Comparison of ENCODE assay signal across 8 cellular contexts in the genomic region with DNA sequence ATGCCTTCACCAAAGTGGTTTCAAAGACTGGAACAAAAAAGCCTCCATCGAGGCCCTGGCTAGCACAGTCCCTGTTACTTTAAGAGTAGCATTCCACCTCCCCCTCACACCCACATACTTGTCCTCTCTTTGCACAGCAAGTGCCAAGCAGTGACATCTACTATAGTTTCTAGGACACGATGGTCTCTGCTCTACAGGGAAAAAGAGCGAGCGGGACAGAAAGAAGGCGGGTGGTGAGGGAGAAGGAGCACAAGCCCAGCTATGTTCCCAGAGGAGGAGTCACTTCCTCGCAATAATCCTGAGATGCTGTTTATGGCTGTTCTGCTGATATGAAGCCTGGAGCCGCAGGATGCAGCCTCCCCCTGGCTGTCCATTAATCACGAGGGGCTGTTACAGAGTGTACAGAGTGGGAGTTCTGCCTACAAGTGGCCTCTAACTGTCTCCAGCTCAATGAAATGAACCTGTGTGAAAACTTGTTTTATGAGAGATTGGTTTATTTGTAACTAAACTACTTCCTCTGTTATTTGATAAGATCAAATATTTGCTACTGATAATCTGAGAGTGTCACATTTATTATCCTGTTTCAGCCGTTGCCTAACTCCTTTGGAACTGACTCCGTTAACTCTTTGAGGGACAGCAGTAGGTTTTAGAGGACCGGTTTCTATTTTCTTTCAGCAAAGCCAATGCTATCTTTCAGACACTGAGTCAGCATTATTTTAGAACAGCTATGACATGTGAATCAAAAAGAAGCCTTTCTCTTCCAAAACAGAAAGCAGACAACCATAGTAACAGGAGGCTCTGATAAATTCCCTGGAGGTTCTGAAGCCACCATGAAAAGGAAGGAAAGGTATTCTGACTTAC.
A peak's percentile ranks its signal among the peaks of the same experiment; 100 is the strongest.
DNase-seq lines count a peak whose midpoint lies in the region; ATAC-seq, FAIRE-seq and TF ChIP-seq lines count a peak whose summit lies in the region.

No MANE protein-coding gene starts in this region.

- H3K9me2 ChIP-seq in GM23248 (ENCODE audit: insufficient read depth) = no peaks in the 10 kb centered on the region

- H3K27ac ChIP-seq in GM23248 (peak overlapping the region; percentile 50), heart right ventricle (peak overlapping the region; percentile 76 to 93 (median 86)), prostate gland (peak overlapping the region in 1 of 2 donors; percentile 52)

- H3K27ac Mint-ChIP-seq in WTC11 = no peak overlapping the region

- H3K79me2 ChIP-seq in GM23248 (ENCODE audit: insufficient read depth) = no peaks in the 10 kb centered on the region

- H3K36me3 ChIP-seq in GM23248 (ENCODE audit: low read depth) (no peaks in the 10 kb centered on the region), heart right ventricle (no peaks in the 10 kb centered on the region), prostate gland (no peaks in the 10 kb centered on the region)

- POLR2A ChIA-PET in WTC11 (lab: Charles Lee) = no interaction called here

- H2AFZ ChIP-seq in GM23248 = peak overlapping the region; percentile 93

- CTCF ChIA-PET in WTC11 (lab: Charles Lee) = interaction anchor here (0.5 kb wide), 1 partner anchor 83 kb away, joined by 3 read pairs; no protein-coding TSS in a partner anchor

- H3F3A ChIP-seq in GM23248 (ENCODE audit: insufficient read depth) = peaks cover 9% of the 10 kb centered on the region; the same call in 1 of the 2 replicates

- in situ Hi-C loops in GM23248 (cut with MboI) = no loop called here

- peak; percentile 76 for ATAC-seq in WTC11
- peak; percentile 83 to 97 (median 91) for ATAC-seq in heart right ventricle
- no peak for ATAC-seq in GM19328 (IDR thresholded peaks at IDR 0.05; ENCODE audit: unreplicated experiment)

- no peak for TF ChIP-seq CTCF in WTC11 (IDR thresholded peaks at IDR 0.05)
- peak in 3 of 9 donors; percentile 12 to 24 (median 23) for TF ChIP-seq CTCF in heart right ventricle (IDR thresholded peaks at IDR 0.05)
- no peak for TF ChIP-seq CTCF in prostate gland (IDR thresholded peaks at IDR 0.05)

- no peak for TF ChIP-seq POLR2A in prostate gland (IDR thresholded peaks at IDR 0.05)
- TF ChIP-seq POLR2A in GM12892 (IDR thresholded peaks at IDR 0.05; ENCODE audit: low read depth, low read length) = no peak

- peaks cover 47% of the 10 kb centered on the region for H3K4me1 Mint-ChIP-seq in WTC11

- no peaks in the 10 kb centered on the region for H3K36me3 Mint-ChIP-seq in WTC11

- intact Hi-C loops in heart right ventricle (cut with DNase I) = loop anchor here in 9 of 10 donors (2.0 to 10.0 kb wide), 10 partner anchors 86 to 451 kb away; partner anchors contain the start of gene SPRY2 (in 5 of the 9)
- intact Hi-C loops in prostate gland (cut with DNase I) = no loop called here

- H3K9me3 ChIP-seq in GM23248 (ENCODE audit: low read depth) (no peaks in the 10 kb centered on the region), heart right ventricle (no peaks in the 10 kb centered on the region), prostate gland (no peaks in the 10 kb centered on the region)

- H3K4me3 Mint-ChIP-seq in WTC11 = peak overlapping the region; percentile 42; the same call in 1 of the 2 replicates

- H3K4me3 ChIP-seq in GM23248 (peak overlapping the region; percentile 66), heart right ventricle (peak overlapping the region in 9 of 10 donors; percentile 14 to 50 (median 37)), prostate gland (no peak overlapping the region)

- FAIRE-seq in GM12892 (lab: Jason Lieb, UNC) (no peak), RCC 7860 (lab: Jason Lieb, UNC) (no peak)

- WGBS in GM23248 (ENCODE audit: low coverage in 1 of 2, low lambda C conversion rate in 2 of 2, missing lambda C conversion rate in 2 of 2), 2 experiments = 4 to 5% methylated on average over 11 of the region's 11 CpGs
- WGBS in heart right ventricle, 2 donors = 4 to 5% methylated on average over 11 of the region's 11 CpGs
- 3% methylated on average over 11 of the region's 11 CpGs for WGBS in prostate gland

- no peaks in the 10 kb centered on the region for H3K27me3 Mint-ChIP-seq in WTC11 (ENCODE audit: low read depth)

- peaks cover 27% of the 10 kb centered on the region for H3K4me1 ChIP-seq in GM23248 (ENCODE audit: insufficient read depth)
- H3K4me1 ChIP-seq in heart right ventricle = peaks cover 6 to 45% (median 39%) of the 10 kb centered on the region in 9 donors
- peaks cover 6% of the 10 kb centered on the region for H3K4me1 ChIP-seq in prostate gland (replicated peaks)

- peak overlapping the region; percentile 86 for H3K4me2 ChIP-seq in GM23248 (ENCODE audit: unreplicated experiment)

- H3K27me3 ChIP-seq in GM23248 (replicated peaks; ENCODE audit: insufficient read depth) (no peaks in the 10 kb centered on the region), heart right ventricle (no peaks in the 10 kb centered on the region), prostate gland (replicated peaks; ENCODE audit: insufficient read depth) (no peaks in the 10 kb centered on the region)

- H4K20me1 ChIP-seq in GM23248 (ENCODE audit: insufficient read depth) = no peaks in the 10 kb centered on the region

- peaks cover 4% of the 10 kb centered on the region; the same call in 1 of the 2 replicates for H3K9me3 Mint-ChIP-seq in WTC11

- peak overlapping the region; percentile 61 for H3K9ac ChIP-seq in GM23248

- DNase-seq in GM23248 (peak; percentile 67), WTC11 (ENCODE audit: low spot score) (no peak), heart right ventricle (peak; percentile 32 to 81), prostate gland (ENCODE audit: low spot score) (peak; percentile 49), GM12892 (ENCODE audit: insufficient read length) (no peak), RCC 7860 (ENCODE audit: low spot score) (no peak)
- no peak for DNase-seq in activated effector memory CD4-positive, alpha-beta T cell treated with anti-CD3 and anti-CD28 coated beads, Interleukin-2, amount 50 U/mL, for 16 hours

TF ChIP-seq in WTC11, 78 proteins besides CTCF, POLR2A, EP300 and RAD21:
- TF ChIP-seq ZNF263 (CRISPR knock-in tag; IDR thresholded peaks at IDR 0.05; ENCODE audit: low read depth) = peak; percentile 36; the same call in 1 of the 2 replicates
- TF ChIP-seq, protein P1, sequence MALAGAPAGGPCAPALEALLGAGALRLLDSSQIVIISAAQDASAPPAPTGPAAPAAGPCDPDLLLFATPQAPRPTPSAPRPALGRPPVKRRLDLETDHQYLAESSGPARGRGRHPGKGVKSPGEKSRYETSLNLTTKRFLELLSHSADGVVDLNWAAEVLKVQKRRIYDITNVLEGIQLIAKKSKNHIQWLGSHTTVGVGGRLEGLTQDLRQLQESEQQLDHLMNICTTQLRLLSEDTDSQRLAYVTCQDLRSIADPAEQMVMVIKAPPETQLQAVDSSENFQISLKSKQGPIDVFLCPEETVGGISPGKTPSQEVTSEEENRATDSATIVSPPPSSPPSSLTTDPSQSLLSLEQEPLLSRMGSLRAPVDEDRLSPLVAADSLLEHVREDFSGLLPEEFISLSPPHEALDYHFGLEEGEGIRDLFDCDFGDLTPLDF (CRISPR knock-in tag; IDR thresholded peaks at IDR 0.05) = no peak
- TF ChIP-seq, protein P2, sequence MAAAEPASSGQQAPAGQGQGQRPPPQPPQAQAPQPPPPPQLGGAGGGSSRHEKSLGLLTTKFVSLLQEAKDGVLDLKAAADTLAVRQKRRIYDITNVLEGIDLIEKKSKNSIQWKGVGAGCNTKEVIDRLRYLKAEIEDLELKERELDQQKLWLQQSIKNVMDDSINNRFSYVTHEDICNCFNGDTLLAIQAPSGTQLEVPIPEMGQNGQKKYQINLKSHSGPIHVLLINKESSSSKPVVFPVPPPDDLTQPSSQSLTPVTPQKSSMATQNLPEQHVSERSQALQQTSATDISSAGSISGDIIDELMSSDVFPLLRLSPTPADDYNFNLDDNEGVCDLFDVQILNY (CRISPR knock-in tag; IDR thresholded peaks at IDR 0.05) = no peak

Comparison
In these comparisons a context has a peak if more than half of its experiments do, and no peak if none do; other contexts are left out.
1. DNase-seq: peak in GM23248 (single experiment), heart right ventricle (2 of 2) and prostate gland (single experiment); none in WTC11 (single experiment), GM12892 (single experiment), RCC 7860 (single experiment) and activated effector memory CD4-positive, alpha-beta T cell treated with anti-CD3 and anti-CD28 coated beads, Interleukin-2, amount 50 U/mL, for 16 hours (single experiment).
2. H3K4me3 ChIP-seq: peak in GM23248 (single experiment) and heart right ventricle (9 of 10); none in prostate gland (0 of 2).